11 cellular contexts compared by ENCODE assay signal in the genomic region with DNA sequence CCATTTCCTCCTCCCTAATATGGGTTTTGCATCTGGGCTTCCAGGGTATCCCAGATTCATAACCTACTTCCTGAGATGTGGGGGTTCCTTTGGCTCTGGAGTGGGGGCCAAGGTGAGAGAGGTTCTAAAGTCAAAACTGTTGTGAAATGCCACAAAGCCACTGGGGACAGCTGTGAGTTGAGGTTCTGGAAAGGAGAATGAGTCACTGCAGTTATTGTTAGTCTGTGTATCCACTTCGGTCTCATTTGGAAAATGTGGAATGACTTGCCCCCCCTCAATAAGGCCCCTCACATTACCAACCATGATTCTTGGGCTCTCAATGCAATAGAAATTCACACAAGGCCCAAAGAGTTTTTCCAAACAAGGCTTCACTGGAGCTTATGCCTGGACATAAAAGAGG. TPM values are rescaled to one million over a fixed set of nuclear protein-coding genes. Genes with fewer than 3 reads are reported as not detected.
DNase-seq lines count a peak whose midpoint lies in the region; ATAC-seq and TF ChIP-seq lines count a peak whose summit lies in the region.
"Had no signal": no experiment of that assay in that cellular context is flagged by ENCODE, and none has a peak within 500 bp of the region (broad histone marks: within the 10 kb centered on the region; RNA-seq: fewer than 3 reads in every experiment).

No MANE protein-coding gene starts in this region.

- peak in 2 of 12 donors; percentile 12 to 14 for TF ChIP-seq CTCF in heart left ventricle (IDR thresholded peaks at IDR 0.05)
- no peak for TF ChIP-seq CTCF in vagina (IDR thresholded peaks at IDR 0.05)

- no peak for TF ChIP-seq POLR2A in heart left ventricle (IDR thresholded peaks at IDR 0.05)
- TF ChIP-seq POLR2A in vagina (IDR thresholded peaks at IDR 0.05), result no peak

- intact Hi-C loops in heart left ventricle (cut with DNase I) (loop anchor here in 6 of 10 donors (5.0 to 10.0 kb wide), 5 partner anchors 49 to 84 kb away; partner anchors contain the start of gene LGALSL (in 2 of the 6)), Right ventricle myocardium superior (cut with DNase I) (loop anchor here (5.0 kb wide), 1 partner anchor 49 kb away; the partner anchor contains the start of gene LGALSL), vagina (cut with DNase I) (loop anchor here (10.0 kb wide), 1 partner anchor 52 kb away; the partner anchor contains the start of gene LGALSL), posterior cingulate gyrus (cut with DNase I) (no loop called here)

- 20 to 56% (median 43%) methylated on average over 1 of the region's 1 CpG for WGBS in heart left ventricle, 4 donors

- ATAC-seq in heart left ventricle (no peak), Right ventricle myocardium superior (ENCODE audit: poor library complexity) (no peak), GM18519 (IDR thresholded peaks at IDR 0.05; ENCODE audit: low FRiP score, unreplicated experiment) (no peak), HG03342 (IDR thresholded peaks at IDR 0.05; ENCODE audit: unreplicated experiment) (no peak)

- peaks cover 8 to 49% (median 36%) of the 10 kb centered on the region in 12 donors for H3K4me1 ChIP-seq in heart left ventricle
- peaks cover 40% of the 10 kb centered on the region for H3K4me1 ChIP-seq in vagina

- H3K27ac ChIP-seq in heart left ventricle (peak overlapping the region; percentile 71 to 97 (median 86)), vagina (peak overlapping the region; percentile 77)

- H3K36me3 ChIP-seq in heart left ventricle (no peaks in the 10 kb centered on the region), vagina (no peaks in the 10 kb centered on the region)

- H3K4me3 ChIP-seq in heart left ventricle (no peak overlapping the region), vagina (no peak overlapping the region)

- H3K27me3 ChIP-seq in heart left ventricle (no peaks in the 10 kb centered on the region), vagina (no peaks in the 10 kb centered on the region)

- H3K9me3 ChIP-seq in heart left ventricle (no peaks in the 10 kb centered on the region), vagina (no peaks in the 10 kb centered on the region)
- H3K9me3 ChIP-seq: SK-N-SH had no signal

- DNase-seq in heart left ventricle, result no peak
- no peak for DNase-seq in Right ventricle myocardium superior
- peak; percentile 18 to 65 for DNase-seq in dermis microvascular lymphatic vessel endothelial cell (ENCODE audit: low read depth in 2 of 2)
- peak; percentile 84 for DNase-seq in myocyte (ENCODE audit: low read depth)
- peak in 1 of 2 donors; percentile 52 for DNase-seq in vagina (ENCODE audit: extremely low spot score in 2 of 2)
- DNase-seq in posterior cingulate gyrus, result no peak
- DNase-seq: activated CD8-positive, alpha-beta memory T cell treated with anti-CD3 and anti-CD28 coated beads, Interleukin-2, amount 50 U/mL, for 48 hours; NCI-H2029; SK-N-SH had no signal

RNA-seq across cellular contexts. Expression of gene LGALSL, which starts 51.1 kb away (rescaled TPM):
- 10 to 100 TPM in 5 of 9 donors, 1 to 10 TPM in 4; 6.4 to 31.6 (median 11.8) TPM for total RNA-seq in heart left ventricle
- 1 to 10 TPM; 5.6 to 8.2 TPM for polyA plus RNA-seq in heart left ventricle
- 4.2 TPM for total RNA-seq in Right ventricle myocardium superior
- total RNA-seq in dermis microvascular lymphatic vessel endothelial cell, result 2.3 and 3.8 TPM in 2 replicates
- 0.57 and 2.0 TPM in 2 replicates for total RNA-seq in myocyte
- 3.5 TPM for polyA plus RNA-seq in myocyte (2012)
- total RNA-seq in vagina, result 13.0 TPM

Comparison
In these comparisons a context has a peak if more than half of its experiments do, and no peak if none do; other contexts are left out.
1. DNase-seq: peak in dermis microvascular lymphatic vessel endothelial cell (2 of 2) and myocyte (single experiment); none in heart left ventricle (0 of 5), Right ventricle myocardium superior (single experiment) and posterior cingulate gyrus (0 of 10).